In the genomic region with DNA sequence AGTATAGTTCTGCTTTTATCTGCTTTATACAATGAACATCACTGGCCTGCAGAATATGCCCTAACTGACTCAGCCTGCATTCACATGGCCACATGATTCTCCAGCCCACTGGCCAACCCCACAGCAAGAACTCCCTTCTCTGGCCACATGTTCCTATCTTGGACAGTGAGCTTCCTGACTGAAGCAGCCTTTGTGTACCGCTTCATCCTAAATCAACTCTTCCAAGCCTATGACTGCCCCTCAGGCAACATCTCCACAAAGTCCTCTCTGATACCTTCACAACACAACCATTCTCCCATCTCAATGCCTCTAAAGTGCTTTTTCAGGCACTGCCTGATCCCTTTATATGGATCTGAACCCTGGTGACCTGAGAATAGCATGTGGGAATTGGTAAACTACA, we compare ENCODE assay signal across 34 cellular contexts.
DNase-seq lines count a peak whose midpoint lies in the region; ATAC-seq and TF ChIP-seq lines count a peak whose summit lies in the region.
"Had no signal": no experiment of that assay in that cellular context is flagged by ENCODE, and none has a peak within 500 bp of the region (broad histone marks: within the 10 kb centered on the region; RNA-seq: fewer than 3 reads in every experiment).

No MANE protein-coding gene starts in this region.

- H2BK20ac ChIP-seq in IMR-90 (ENCODE audit: low read depth, low read length): no peak overlapping the region

- H3K36me3 Mint-ChIP-seq in activated CD4-positive, alpha-beta T cell treated with anti-CD3 and anti-CD28 coated beads for 36 hours (ENCODE audit: low read depth): no peaks in the 10 kb centered on the region
- H3K36me3 Mint-ChIP-seq: activated naive CD4-positive, alpha-beta T cell treated with anti-CD3 and anti-CD28 coated beads, Interleukin-2, amount 50 U/mL, for 72 hours; CD8-positive, alpha-beta memory T cell had no signal

- TF ChIP-seq CTCF in IMR-90 (conservative IDR thresholded peaks at IDR 0.05; ENCODE audit: low read depth, low read length) (no peak), breast epithelium (IDR thresholded peaks at IDR 0.05) (no peak), tibial nerve (IDR thresholded peaks at IDR 0.05) (no peak), esophagus muscularis mucosa (IDR thresholded peaks at IDR 0.05) (no peak)

- BruUV-seq in IMR-90 (replicated peaks; lab: Mats Ljungman, UMichigan): no TSS peak

- no peak for TF ChIP-seq POLR2A in IMR-90 (IDR thresholded peaks at IDR 0.05; ENCODE audit: low read depth, low read length)
- TF ChIP-seq POLR2A in breast epithelium (IDR thresholded peaks at IDR 0.05): no peak
- TF ChIP-seq POLR2A in tibial nerve (IDR thresholded peaks at IDR 0.05): no peak
- no peak for TF ChIP-seq POLR2A in esophagus muscularis mucosa (IDR thresholded peaks at IDR 0.05; ENCODE audit: low read depth)

- H4K91ac ChIP-seq in IMR-90 (ENCODE audit: insufficient read depth, low read depth, low read length): no peak overlapping the region

- no peak overlapping the region for H3K4me3 Mint-ChIP-seq in activated CD4-positive, alpha-beta T cell treated with anti-CD3 and anti-CD28 coated beads for 36 hours
- H3K4me3 Mint-ChIP-seq: activated CD4-positive, alpha-beta T cell treated with anti-CD3 and anti-CD28 coated beads, Interleukin-2, amount 10 ng/mL, durations not matched to agents 24 days and 14 days; B cell; CD8-positive, alpha-beta memory T cell; nephron; stimulated activated naive CD8-positive, alpha-beta T cell treated with anti-CD3 and anti-CD28 coated beads, Interleukin-15, Interleukin-2, amounts not matched to agents 100 ng/mL and 50 ng/mL, for 24 hours had no signal

- 0 out of 2 replicates have a peak overlapping the region, but pooled peaks have one; percentile 11 for H2BK120ac ChIP-seq in IMR-90 (ENCODE audit: low read depth, low read length)

- ATAC-seq in IMR-90 (ENCODE audit: low read depth): no peak
- no peak for ATAC-seq in activated CD4-positive, alpha-beta T cell treated with anti-CD3 and anti-CD28 coated beads for 36 hours
- ATAC-seq: activated naive CD4-positive, alpha-beta T cell treated with anti-CD3 and anti-CD28 coated beads, Interleukin-2, amount 50 U/mL, for 72 hours; GM12878 had no signal

- no peaks in the 10 kb centered on the region for H3K79me1 ChIP-seq in IMR-90 (ENCODE audit: low read depth in 1 of 2, low read length in 2 of 2)

- intact Hi-C loops in IMR-90 (cut with micrococcal nuclease): no loop called here
- intact Hi-C loops in breast epithelium (cut with DNase I; ENCODE audit: low total_unique reads): no loop called here
- intact Hi-C loops in activated CD4-positive, alpha-beta T cell treated with anti-CD3 and anti-CD28 coated beads for 36 hours (cut with DNase I, micrococcal nuclease): no loop called here
- intact Hi-C loops in esophagus muscularis mucosa (cut with DNase I): no loop called here

- no peak overlapping the region for H4K8ac ChIP-seq in IMR-90 (ENCODE audit: low read depth in 2 of 2, low read length in 2 of 2)

- H2AFZ ChIP-seq in IMR-90 (replicated peaks; ENCODE audit: low read length, poor library complexity): no peak overlapping the region
- H2AFZ ChIP-seq: hepatocyte, parathyroid adenoma had no signal

- DNase-seq in IMR-90 (peak; percentile 52), breast epithelium (ENCODE audit: low spot score in 2 of 2) (no peak), foreskin melanocyte (peak; percentile 100), tibial nerve (ENCODE audit: low spot score in 2 of 2) (no peak), NCI-H1436 treated with DMSO at 0.1 percent for 48 hours (lab: John Stamatoyannopoulos, UW) (no peak), esophagus muscularis mucosa (ENCODE audit: extremely low spot score) (no peak)
- no peak for DNase-seq in activated CD4-positive, alpha-beta T cell treated with anti-CD3 and anti-CD28 coated beads for 36 hours
- DNase-seq in activated CD4-positive, CD25-positive, alpha-beta regulatory T cell treated with anti-CD3 and anti-CD28 coated beads, Interleukin-2, amount 50 U/mL, for 72 hours: no peak
- DNase-seq: activated CD4-positive, alpha-beta T cell treated with anti-CD3 and anti-CD28 coated beads, Interleukin-2, amount 10 ng/mL, durations not matched to agents 24 days and 14 days; activated effector memory CD4-positive, alpha-beta T cell treated with Interleukin-2 at 50 U/mL for 16 hours; activated T-cell treated with anti-CD3 and anti-CD28 coated beads, Interleukin-2, amount 50 U/mL, for 1 hour; caudate nucleus; CD8-positive, alpha-beta memory T cell; DMS 273 treated with DMSO at 0.1 percent for 48 hours; MV-4-11; NCI-H1436; NCI-H446; NCI-H774; Peyer's patch; SHP77 treated with DMSO at 0.1 percent for 48 hours; spleen; stimulated activated CD4-positive, alpha-beta T cell treated with anti-CD3 and anti-CD28 coated beads, Interleukin-2, amount 100 ng/mL, for 24 hours; testis had no signal

- H3K4me1 ChIP-seq in IMR-90 (ENCODE audit: control insufficient read depth, insufficient read depth, low read length) (peaks cover 3% of the 10 kb centered on the region), breast epithelium (peaks cover 8% of the 10 kb centered on the region in 2 donors), tibial nerve (peaks cover 0 to 34% (median 15%) of the 10 kb centered on the region in 4 donors), esophagus muscularis mucosa (peaks cover 20 to 40% (median 26%) of the 10 kb centered on the region in 4 donors)
- H3K4me1 ChIP-seq: HAP-1, Peyer's patch, spleen, testis had no signal

- 0 out of 3 replicates have a peak overlapping the region, but pooled peaks have one; percentile 57 for H2BK15ac ChIP-seq in IMR-90 (ENCODE audit: low read depth, low read length)

- H3K27ac ChIP-seq in IMR-90 (ENCODE audit: insufficient read depth, low read length) (no peak overlapping the region), breast epithelium (peak overlapping the region; percentile 20 to 96), tibial nerve (peak overlapping the region in 3 of 4 donors; percentile 83 to 97 (median 92)), esophagus muscularis mucosa (replicated peaks in 1 of 4) (peak overlapping the region in 1 of 4 donors; percentile 11)
- H3K27ac ChIP-seq: parathyroid adenoma, Peyer's patch, spleen, testis, VCaP had no signal

- dilution Hi-C loops in IMR-90 (cut with HindIII; ENCODE audit: low sequenced_read_pairs, unreplicated experiment): no loop called here

- 0 out of 2 replicates have a peak overlapping the region, but pooled peaks have one; percentile 13 for H3K4ac ChIP-seq in IMR-90 (ENCODE audit: low read depth, low read length)

- in situ Hi-C loops in IMR-90 (cut with MboI; ENCODE audit: low sequenced_read_pairs): no loop called here

- no peak overlapping the region for H2BK5ac ChIP-seq in IMR-90 (ENCODE audit: low read depth, low read length, poor library complexity, severe bottlenecking)

- no peak for TF ChIP-seq RAD21 in IMR-90 (IDR thresholded peaks at IDR 0.05; ENCODE audit: low read length)

- no peaks in the 10 kb centered on the region for H3K27me3 ChIP-seq in IMR-90 (ENCODE audit: control insufficient read depth, insufficient read depth, low read length)
- no peaks in the 10 kb centered on the region for H3K27me3 ChIP-seq in breast epithelium
- no peaks in the 10 kb centered on the region for H3K27me3 ChIP-seq in tibial nerve
- H3K27me3 ChIP-seq in esophagus muscularis mucosa: no peaks in the 10 kb centered on the region
- H3K27me3 ChIP-seq: hepatocyte, Peyer's patch, right atrium auricular region, spleen, testis had no signal

- POLR2A ChIA-PET in IMR-90 (lab: Charles Lee; ENCODE audit: unreplicated experiment): no interaction called here
- POLR2A ChIA-PET in activated CD4-positive, alpha-beta T cell treated with anti-CD3 and anti-CD28 coated beads for 36 hours (lab: Charles Lee): no interaction called here

- H2AK9ac ChIP-seq in IMR-90 (replicated peaks; ENCODE audit: low read depth, low read length, poor library complexity): no peak overlapping the region

- H3K4me1 Mint-ChIP-seq in activated CD4-positive, alpha-beta T cell treated with anti-CD3 and anti-CD28 coated beads for 36 hours: peaks cover 5% of the 10 kb centered on the region
- H3K4me1 Mint-ChIP-seq: B cell; CD8-positive, alpha-beta memory T cell had no signal

- H3K14ac ChIP-seq in IMR-90 (replicated peaks; ENCODE audit: low read depth, low read length): no peak overlapping the region

- H3K9me3 ChIP-seq in IMR-90 (ENCODE audit: control insufficient read depth, insufficient read depth, low read length) (no peaks in the 10 kb centered on the region), breast epithelium (no peaks in the 10 kb centered on the region), tibial nerve (no peaks in the 10 kb centered on the region), esophagus muscularis mucosa (no peaks in the 10 kb centered on the region)
- H3K9me3 ChIP-seq: HAP-1, Peyer's patch, right atrium auricular region, testis had no signal

- H2AK5ac ChIP-seq in IMR-90 (ENCODE audit: low read depth, low read length): peak overlapping the region; percentile 7; the same call in 1 of the 2 replicates

- peaks cover 5% of the 10 kb centered on the region for H3K27me3 Mint-ChIP-seq in activated CD4-positive, alpha-beta T cell treated with anti-CD3 and anti-CD28 coated beads for 36 hours
- H3K27me3 Mint-ChIP-seq: activated CD4-positive, alpha-beta T cell treated with anti-CD3 and anti-CD28 coated beads, Interleukin-2, amount 10 ng/mL, durations not matched to agents 24 days and 14 days; B cell had no signal

- TF ChIP-seq EP300 in tibial nerve (IDR thresholded peaks at IDR 0.05) (no peak), esophagus muscularis mucosa (IDR thresholded peaks at IDR 0.05) (no peak)

- CTCF ChIA-PET in IMR-90 (lab: Yijun Ruan, JAX): no interaction called here
- CTCF ChIA-PET in activated CD4-positive, alpha-beta T cell treated with anti-CD3 and anti-CD28 coated beads for 36 hours (lab: Charles Lee): no interaction called here

- no CpG with 5 or more reads among the region's 1 CpG for WGBS in IMR-90 (ENCODE audit: extremely low coverage in 2 of 2, insufficient read length in 1 of 2), 2 experiments
- 92 to 95% methylated on average over 1 of the region's 1 CpG for WGBS in tibial nerve, 2 donors
- 47% methylated on average over 1 of the region's 1 CpG for WGBS in esophagus muscularis mucosa

- H3K36me3 ChIP-seq in IMR-90 (ENCODE audit: control insufficient read depth, insufficient read depth, low read length) (no peaks in the 10 kb centered on the region), breast epithelium (no peaks in the 10 kb centered on the region), tibial nerve (no peaks in the 10 kb centered on the region), esophagus muscularis mucosa (no peaks in the 10 kb centered on the region)
- H3K36me3 ChIP-seq: HAP-1, Peyer's patch, right atrium auricular region, spleen had no signal

- no peak overlapping the region for H3K4me2 ChIP-seq in IMR-90 (ENCODE audit: low read depth, low read length)
- H3K4me2 ChIP-seq: hepatocyte had no signal

- H3K27ac Mint-ChIP-seq in activated CD4-positive, alpha-beta T cell treated with anti-CD3 and anti-CD28 coated beads for 36 hours: no peak overlapping the region
- H3K27ac Mint-ChIP-seq: activated CD4-positive, alpha-beta T cell treated with anti-CD3 and anti-CD28 coated beads, Interleukin-2, amount 10 ng/mL, durations not matched to agents 24 days and 14 days; activated naive CD4-positive, alpha-beta T cell treated with anti-CD3 and anti-CD28 coated beads, Interleukin-2, amount 50 U/mL, for 72 hours; B cell; CD8-positive, alpha-beta memory T cell; nephron; stimulated activated naive CD8-positive, alpha-beta T cell treated with anti-CD3 and anti-CD28 coated beads, Interleukin-15, Interleukin-2, amounts not matched to agents 100 ng/mL and 50 ng/mL, for 24 hours had no signal

- no peak overlapping the region for H3K4me3 ChIP-seq in IMR-90 (ENCODE audit: insufficient read depth, low read depth, low read length)
- H3K4me3 ChIP-seq in breast epithelium: no peak overlapping the region
- H3K4me3 ChIP-seq in tibial nerve: no peak overlapping the region
- H3K4me3 ChIP-seq in esophagus muscularis mucosa: no peak overlapping the region
- H3K4me3 ChIP-seq: GM12878, HAP-1, hepatocyte, lung, Peyer's patch, right atrium auricular region, spleen, testis had no signal

- H4K20me1 ChIP-seq in IMR-90 (ENCODE audit: insufficient read depth, low read length): no peaks in the 10 kb centered on the region

- no peak overlapping the region for H3K56ac ChIP-seq in IMR-90 (ENCODE audit: extremely low read depth, insufficient read depth, low read length)

- H4K5ac ChIP-seq in IMR-90 (ENCODE audit: low read depth, low read length): no peak overlapping the region

- H3K18ac ChIP-seq in IMR-90 (ENCODE audit: low read depth, low read length): no peak overlapping the region

- H3K9ac ChIP-seq in IMR-90 (ENCODE audit: low read depth, low read length): no peak overlapping the region
- H3K9ac ChIP-seq: parathyroid adenoma had no signal

- H3K9me1 ChIP-seq in IMR-90 (ENCODE audit: insufficient read depth, low read length): peaks cover 8% of the 10 kb centered on the region

- H3K23ac ChIP-seq in IMR-90 (ENCODE audit: low read depth, low read length): no peak overlapping the region; the same call in 1 of the 2 replicates

- H3K9me3 Mint-ChIP-seq in activated CD4-positive, alpha-beta T cell treated with anti-CD3 and anti-CD28 coated beads for 36 hours (ENCODE audit: low read depth): no peaks in the 10 kb centered on the region
- H3K9me3 Mint-ChIP-seq: activated CD4-positive, alpha-beta T cell treated with anti-CD3 and anti-CD28 coated beads, Interleukin-2, amount 10 ng/mL, durations not matched to agents 24 days and 14 days had no signal

Comparison
In these comparisons a context has a peak if more than half of its experiments do, and no peak if none do; other contexts are left out.
1. DNase-seq: peak in IMR-90 (single experiment) and foreskin melanocyte (single experiment); none in breast epithelium (0 of 2), tibial nerve (0 of 2), NCI-H1436 treated with DMSO at 0.1 percent for 48 hours (single experiment), activated CD4-positive, alpha-beta T cell treated with anti-CD3 and anti-CD28 coated beads for 36 hours (single experiment), esophagus muscularis mucosa (single experiment) and activated CD4-positive, CD25-positive, alpha-beta regulatory T cell treated with anti-CD3 and anti-CD28 coated beads, Interleukin-2, amount 50 U/mL, for 72 hours (single experiment).